ENCODE assay signal across 8 cellular contexts in genomic region chr1:39657923-39658485, GRCh38. TPM values are rescaled to one million over a fixed set of nuclear protein-coding genes. Genes with fewer than 3 reads are reported as not detected.
DNase-seq lines count a peak whose midpoint lies in the region; ATAC-seq and TF ChIP-seq lines count a peak whose summit lies in the region.

No MANE protein-coding gene starts in this region.

- H3K4me2 ChIP-seq in skeletal muscle satellite cell (ENCODE audit: low read length), result peak overlapping the region; percentile 21

- H3K36me3 Mint-ChIP-seq in activated naive CD4-positive, alpha-beta T cell treated with anti-CD3 and anti-CD28 coated beads, Interleukin-2, amount 50 U/mL, for 72 hours, result no peaks in the 10 kb centered on the region

- H3K27me3 ChIP-seq in right atrium auricular region (no peaks in the 10 kb centered on the region), skeletal muscle satellite cell (ENCODE audit: control insufficient read depth, insufficient read depth, low read length) (peaks cover 53% of the 10 kb centered on the region)

- ATAC-seq in SK-N-SH treated with all-trans-retinoic acid at 6 μM for 48 hours (peak; percentile 82), GM21447 (IDR thresholded peaks at IDR 0.05; ENCODE audit: unreplicated experiment) (no peak), GM19452 (IDR thresholded peaks at IDR 0.05; ENCODE audit: unreplicated experiment) (no peak)
- peak; percentile 80 to 83 for ATAC-seq in activated naive CD4-positive, alpha-beta T cell treated with anti-CD3 and anti-CD28 coated beads, Interleukin-2, amount 50 U/mL, for 72 hours

- peak; percentile 59 for DNase-seq in GM12864 (ENCODE audit: low read depth)
- peak; percentile 39 for DNase-seq in LoVo (ENCODE audit: low spot score)
- DNase-seq in activated naive CD4-positive, alpha-beta T cell treated with anti-CD3 and anti-CD28 coated beads, Interleukin-2, amount 50 U/mL, for 72 hours (ENCODE audit: low spot score in 2 of 2), result peak in 1 of 2 donors; percentile 77
- DNase-seq in right atrium auricular region (ENCODE audit: low spot score), result no peak

- H3K9me3 ChIP-seq in right atrium auricular region (no peaks in the 10 kb centered on the region), skeletal muscle satellite cell (replicated peaks; ENCODE audit: low read length) (no peaks in the 10 kb centered on the region)

- no peak overlapping the region for H3K27ac Mint-ChIP-seq in activated naive CD4-positive, alpha-beta T cell treated with anti-CD3 and anti-CD28 coated beads, Interleukin-2, amount 50 U/mL, for 72 hours

- no peak overlapping the region for H3K9ac ChIP-seq in skeletal muscle satellite cell (ENCODE audit: low read depth, low read length)

- H3K27ac ChIP-seq in right atrium auricular region, result no peak overlapping the region

- peaks cover 0 to 38% of the 10 kb centered on the region in 2 donors for H3K4me1 ChIP-seq in right atrium auricular region
- peaks cover 4% of the 10 kb centered on the region for H3K4me1 ChIP-seq in skeletal muscle satellite cell (ENCODE audit: control insufficient read depth, insufficient read depth, low read length)

- TF ChIP-seq CTCF in GM12864 (IDR thresholded peaks at IDR 0.05; ENCODE audit: low read depth, low read length, missing control alignments) (peak; percentile 95), right atrium auricular region (IDR thresholded peaks at IDR 0.05) (peak; percentile 83 to 84)

- H3K36me3 ChIP-seq in right atrium auricular region, result no peaks in the 10 kb centered on the region
- H3K36me3 ChIP-seq in skeletal muscle satellite cell (ENCODE audit: insufficient read depth, low read length), result no peaks in the 10 kb centered on the region

- H3K9me3 Mint-ChIP-seq in activated naive CD4-positive, alpha-beta T cell treated with anti-CD3 and anti-CD28 coated beads, Interleukin-2, amount 50 U/mL, for 72 hours, result no peaks in the 10 kb centered on the region

- H3K4me3 ChIP-seq in GM12864 (ENCODE audit: low read depth, low read length) (no peak overlapping the region), right atrium auricular region (no peak overlapping the region), skeletal muscle satellite cell (ENCODE audit: low read length) (no peak overlapping the region)

TF ChIP-seq in SK-N-SH treated with all-trans-retinoic acid at 6 μM for 48 hours, 23 proteins besides CTCF, POLR2A, EP300 and RAD21:
- TF ChIP-seq TSHZ2 (CRISPR knock-in tag; IDR thresholded peaks at IDR 0.05) (peak; percentile 23; the same call in 1 of the 2 replicates), SNAI2 (CRISPR knock-in tag; IDR thresholded peaks at IDR 0.05) (no peak)

RNA-seq across cellular contexts. Expression of gene NT5C1A, which starts 13.9 kb away (rescaled TPM):
- under 1 TPM in 1 of 2 donors, not detected in 1; 0.97 TPM for total RNA-seq in activated naive CD4-positive, alpha-beta T cell treated with anti-CD3 and anti-CD28 coated beads, Interleukin-2, amount 50 U/mL, for 72 hours
- total RNA-seq in right atrium auricular region, result 10 to 100 TPM in 1 of 2 donors, 1 to 10 TPM in 1; 4.6 to 24.6 TPM
- total RNA-seq in skeletal muscle satellite cell (2012; rRNA removed), result not detected in 2 replicates

RNA-seq across cellular contexts. Expression of gene HEYL, which starts 18.6 kb away (rescaled TPM):
- 1 to 10 TPM in 1 of 2 donors, not detected in 1; 1.1 TPM for total RNA-seq in activated naive CD4-positive, alpha-beta T cell treated with anti-CD3 and anti-CD28 coated beads, Interleukin-2, amount 50 U/mL, for 72 hours
- 10 to 100 TPM; 28.1 to 35.4 TPM for total RNA-seq in right atrium auricular region
- under 0.01 and 1.3 TPM in 2 replicates for total RNA-seq in skeletal muscle satellite cell (2012; rRNA removed)

RNA-seq across cellular contexts. Expression of gene HPCAL4, which starts 33.2 kb away (rescaled TPM):
- total RNA-seq in activated naive CD4-positive, alpha-beta T cell treated with anti-CD3 and anti-CD28 coated beads, Interleukin-2, amount 50 U/mL, for 72 hours, result 1 to 10 TPM in 1 of 2 donors, under 1 TPM in 1; 0.18 to 4.3 TPM
- total RNA-seq in right atrium auricular region, result 1 to 10 TPM; 1.3 to 2.8 TPM
- total RNA-seq in skeletal muscle satellite cell (2012; rRNA removed), result not detected in 2 replicates

Comparison
In these comparisons a context has a peak if more than half of its experiments do, and no peak if none do; other contexts are left out.
1. ATAC-seq: peak in SK-N-SH treated with all-trans-retinoic acid at 6 μM for 48 hours (single experiment) and activated naive CD4-positive, alpha-beta T cell treated with anti-CD3 and anti-CD28 coated beads, Interleukin-2, amount 50 U/mL, for 72 hours (2 of 2); none in GM21447 (single experiment) and GM19452 (single experiment).
2. RNA of gene HEYL, which starts 18.6 kb away (total RNA-seq): 28.1 to 35.4 TPM in right atrium auricular region; 1.1 TPM in activated naive CD4-positive, alpha-beta T cell treated with anti-CD3 and anti-CD28 coated beads, Interleukin-2, amount 50 U/mL, for 72 hours; every median in the first group is over 10 times any median in the second.